ENCODE assay signal across 27 cellular contexts in the genomic region with DNA sequence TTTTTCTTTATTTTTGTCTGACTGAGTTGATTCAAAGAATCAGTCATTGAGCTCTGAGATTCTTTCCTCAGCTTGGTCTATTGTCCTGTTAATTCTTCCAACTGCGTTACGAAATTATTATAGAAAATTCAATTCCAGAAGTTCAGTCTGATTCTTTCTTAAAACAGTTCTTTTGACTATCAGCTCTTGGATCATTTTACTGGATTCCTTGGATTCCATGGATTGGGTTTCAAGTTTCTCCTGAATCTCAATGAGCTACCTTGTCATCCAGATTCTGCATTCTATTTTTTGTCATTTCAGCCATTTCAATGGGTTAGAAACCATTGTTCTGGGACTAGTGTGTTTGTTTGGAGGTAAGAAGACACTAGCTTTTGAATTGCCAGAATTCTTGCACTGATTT.
"Had no signal": no experiment of that assay in that cellular context is flagged by ENCODE, and none has a peak within 500 bp of the region (broad histone marks: within the 10 kb centered on the region; RNA-seq: fewer than 3 reads in every experiment).

No MANE protein-coding gene starts in this region.

- H3K4me1 ChIP-seq: ascending aorta, body of pancreas, esophagus squamous epithelium, gastroesophageal sphincter, heart right ventricle had no signal

- H3K27me3 Mint-ChIP-seq: activated CD4-positive, alpha-beta memory T cell treated with anti-CD3 and anti-CD28 coated beads, Interleukin-2, amount 10 ng/mL, durations not matched to agents 7 days and 5 days; activated CD4-positive, alpha-beta T cell treated with anti-CD3 and anti-CD28 coated beads, Interleukin-2, amount 10 ng/mL, durations not matched to agents 7 days and 5 days; activated naive CD4-positive, alpha-beta T cell treated with anti-CD3 and anti-CD28 coated beads, Interleukin-2, amount 10 ng/mL, durations not matched to agents 7 days and 5 days; activated naive CD8-positive, alpha-beta T cell treated with anti-CD3 and anti-CD28 coated beads, Interleukin-2, amount 10 ng/mL, durations not matched to agents 7 days and 5 days; activated T-cell treated with anti-CD3 and anti-CD28 coated beads, Interleukin-2, amount 50 U/mL, for 24 hours had no signal

- H3K27me3 ChIP-seq: ascending aorta, body of pancreas, esophagus squamous epithelium, gastroesophageal sphincter, heart right ventricle had no signal

- FAIRE-seq: colon, endometrium, endothelial cell of umbilical vein had no signal

- H3K4me3 Mint-ChIP-seq: activated CD4-positive, alpha-beta memory T cell treated with anti-CD3 and anti-CD28 coated beads, Interleukin-2, amount 10 ng/mL, durations not matched to agents 7 days and 5 days; activated CD4-positive, alpha-beta T cell treated with anti-CD3 and anti-CD28 coated beads, Interleukin-2, amount 10 ng/mL, durations not matched to agents 7 days and 5 days; activated naive CD4-positive, alpha-beta T cell treated with anti-CD3 and anti-CD28 coated beads, Interleukin-2, amount 10 ng/mL, durations not matched to agents 7 days and 5 days; activated naive CD8-positive, alpha-beta T cell treated with anti-CD3 and anti-CD28 coated beads, Interleukin-2, amount 10 ng/mL, durations not matched to agents 7 days and 5 days; activated T-cell treated with anti-CD3 and anti-CD28 coated beads, Interleukin-2, amount 50 U/mL, for 24 hours; activated T-cell treated with anti-CD3 and anti-CD28 coated beads, Interleukin-2, amount 50 U/mL, for 72 hours had no signal

- DNase-seq: activated CD4-positive, alpha-beta memory T cell treated with anti-CD3 and anti-CD28 coated beads, Interleukin-2, amount 10 ng/mL, durations not matched to agents 7 days and 5 days; activated CD4-positive, alpha-beta T cell treated with anti-CD3 and anti-CD28 coated beads for 1 hour; activated CD4-positive, alpha-beta T cell treated with anti-CD3 and anti-CD28 coated beads for 4 hours; activated CD4-positive, alpha-beta T cell treated with anti-CD3 and anti-CD28 coated beads, Interleukin-2, amount 10 ng/mL, durations not matched to agents 7 days and 5 days; activated CD4-positive, alpha-beta T cell treated with anti-CD3 and anti-CD28 coated beads, Interleukin-2, amount 50 U/mL, for 4 hours; activated CD8-positive, alpha-beta memory T cell treated with anti-CD3 and anti-CD28 coated beads, Interleukin-2, amount 50 U/mL, for 48 hours; activated gamma-delta T cell; activated naive CD4-positive, alpha-beta T cell; activated naive CD4-positive, alpha-beta T cell treated with anti-CD3 and anti-CD28 coated beads, Interleukin-2, amount 10 ng/mL, durations not matched to agents 7 days and 5 days; activated naive CD8-positive, alpha-beta T cell treated with anti-CD3 and anti-CD28 coated beads, Interleukin-2, amount 10 ng/mL, durations not matched to agents 7 days and 5 days; activated T-cell treated with anti-CD3 and anti-CD28 coated beads for 4 hours; activated T-cell treated with anti-CD3 and anti-CD28 coated beads, Interleukin-2, amount 50 U/mL, for 24 hours; activated T-cell treated with anti-CD3 and anti-CD28 coated beads, Interleukin-2, amount 50 U/mL, for 72 hours; body of pancreas; caudate nucleus; effector CD8-positive, alpha-beta T cell; esophagus squamous epithelium; foreskin melanocyte; heart right ventricle; T-helper 2 cell had no signal

- H3K4me1 Mint-ChIP-seq: activated CD4-positive, alpha-beta memory T cell treated with anti-CD3 and anti-CD28 coated beads, Interleukin-2, amount 10 ng/mL, durations not matched to agents 7 days and 5 days; activated CD4-positive, alpha-beta T cell treated with anti-CD3 and anti-CD28 coated beads, Interleukin-2, amount 10 ng/mL, durations not matched to agents 7 days and 5 days; activated naive CD4-positive, alpha-beta T cell treated with anti-CD3 and anti-CD28 coated beads, Interleukin-2, amount 10 ng/mL, durations not matched to agents 7 days and 5 days; activated naive CD8-positive, alpha-beta T cell treated with anti-CD3 and anti-CD28 coated beads, Interleukin-2, amount 10 ng/mL, durations not matched to agents 7 days and 5 days had no signal

- H3K9me3 Mint-ChIP-seq: activated CD4-positive, alpha-beta T cell treated with anti-CD3 and anti-CD28 coated beads, Interleukin-2, amount 10 ng/mL, durations not matched to agents 7 days and 5 days had no signal

- H3K4me3 ChIP-seq: ascending aorta, body of pancreas, esophagus squamous epithelium, gastroesophageal sphincter, heart right ventricle had no signal

- H3K36me3 Mint-ChIP-seq: activated naive CD4-positive, alpha-beta T cell treated with anti-CD3 and anti-CD28 coated beads, Interleukin-2, amount 10 ng/mL, durations not matched to agents 7 days and 5 days; activated naive CD4-positive, alpha-beta T cell treated with anti-CD3 and anti-CD28 coated beads, Interleukin-2, amount 50 U/mL, for 72 hours; activated naive CD8-positive, alpha-beta T cell treated with anti-CD3 and anti-CD28 coated beads, Interleukin-2, amount 10 ng/mL, durations not matched to agents 7 days and 5 days had no signal

- H3K36me3 ChIP-seq: ascending aorta, esophagus squamous epithelium, gastroesophageal sphincter, heart right ventricle had no signal

- H3K27ac Mint-ChIP-seq: activated CD4-positive, alpha-beta memory T cell treated with anti-CD3 and anti-CD28 coated beads, Interleukin-2, amount 10 ng/mL, durations not matched to agents 7 days and 5 days; activated CD4-positive, alpha-beta T cell treated with anti-CD3 and anti-CD28 coated beads, Interleukin-2, amount 10 ng/mL, durations not matched to agents 7 days and 5 days; activated naive CD4-positive, alpha-beta T cell treated with anti-CD3 and anti-CD28 coated beads, Interleukin-2, amount 10 ng/mL, durations not matched to agents 7 days and 5 days; activated naive CD4-positive, alpha-beta T cell treated with anti-CD3 and anti-CD28 coated beads, Interleukin-2, amount 50 U/mL, for 72 hours; activated naive CD8-positive, alpha-beta T cell treated with anti-CD3 and anti-CD28 coated beads, Interleukin-2, amount 10 ng/mL, durations not matched to agents 7 days and 5 days; activated T-cell treated with anti-CD3 and anti-CD28 coated beads, Interleukin-2, amount 50 U/mL, for 24 hours; activated T-cell treated with anti-CD3 and anti-CD28 coated beads, Interleukin-2, amount 50 U/mL, for 72 hours had no signal

- H3K9me3 ChIP-seq: ascending aorta, body of pancreas, esophagus squamous epithelium had no signal

- H3K27ac ChIP-seq: ascending aorta, body of pancreas, epithelial cell of prostate, esophagus squamous epithelium, gastroesophageal sphincter, heart right ventricle had no signal
